In the genomic region with DNA sequence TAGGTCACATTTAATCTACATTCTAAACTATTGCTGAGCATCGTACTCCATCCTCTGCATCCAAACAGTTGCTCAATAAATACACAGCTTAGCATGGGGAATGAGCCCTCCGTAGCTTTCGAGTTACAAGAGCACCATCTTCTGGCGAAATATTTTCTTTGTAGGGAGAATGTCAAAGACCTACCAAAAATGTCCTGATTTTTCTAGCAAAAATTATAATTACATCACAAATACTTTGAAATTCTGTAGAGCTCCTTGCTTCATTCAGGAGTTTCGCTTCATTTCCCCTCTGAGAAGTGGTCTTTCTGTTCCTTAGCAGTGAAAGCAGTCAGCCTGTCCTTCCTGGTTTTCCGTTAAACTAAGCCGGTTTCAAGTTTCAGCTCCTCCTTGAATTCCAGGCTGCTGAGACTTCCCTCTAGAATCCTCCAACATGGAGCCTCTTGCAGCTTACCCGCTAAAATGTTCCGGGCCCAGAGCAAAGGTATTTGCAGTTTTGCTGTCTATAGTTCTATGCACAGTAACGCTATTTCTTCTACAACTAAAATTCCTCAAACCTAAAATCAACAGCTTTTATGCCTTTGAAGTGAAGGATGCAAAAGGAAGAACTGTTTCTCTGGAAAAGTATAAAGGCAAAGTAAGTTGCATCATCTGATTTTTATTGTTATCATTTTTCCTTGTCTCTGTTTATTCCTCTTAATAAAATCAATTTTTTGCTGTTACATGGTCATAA, we compare ENCODE assay signal across 8 cellular contexts. TPM values are rescaled to one million over a fixed set of nuclear protein-coding genes. Genes with fewer than 3 reads are reported as not detected.
DNase-seq lines count a peak whose midpoint lies in the region; ATAC-seq lines count a peak whose summit lies in the region.

Gene GPX8 (plus strand): TSS at position 409 of the 730 bp plus-strand sequence. CDS start 22 bp downstream, at position 431.

- peaks cover 35% of the 10 kb centered on the region for H3K36me3 ChIP-seq in HUES64 (ENCODE audit: insufficient read depth, low read length)
- peaks cover 4% of the 10 kb centered on the region for H3K36me3 ChIP-seq in muscle layer of colon (ENCODE audit: insufficient read depth, low read length)
- no peaks in the 10 kb centered on the region for H3K36me3 ChIP-seq in effector memory CD4-positive, alpha-beta T cell (ENCODE audit: control insufficient read depth, insufficient read depth, low read length)

- H3K4me3 ChIP-seq in HUES64 (ENCODE audit: low read length) (peak within 1 kb of the TSS; percentile 82), muscle layer of colon (ENCODE audit: low read depth in 1 of 2, low read length in 2 of 2) (peak within 1 kb of the TSS; percentile 29 to 84)
- H3K4me3 ChIP-seq in effector memory CD4-positive, alpha-beta T cell (ENCODE audit: insufficient read depth, low read depth, low read length, poor library complexity, severe bottlenecking), result no peak within 1 kb of the TSS

- H3K27me3 ChIP-seq in HUES64 (ENCODE audit: insufficient read depth, low read length) (no peaks in the 10 kb centered on the region), muscle layer of colon (ENCODE audit: control insufficient read depth in 1 of 2, insufficient read depth in 2 of 2, low read length in 2 of 2) (no peaks in the 10 kb centered on the region)
- peaks cover 10% of the 10 kb centered on the region for H3K27me3 ChIP-seq in effector memory CD4-positive, alpha-beta T cell (replicated peaks; ENCODE audit: control insufficient read depth, insufficient read depth, low read length, poor library complexity, severe bottlenecking)

- H3K9ac ChIP-seq in HUES64 (ENCODE audit: low read depth, low read length) (peak within 1 kb of the TSS; percentile 95), muscle layer of colon (ENCODE audit: low read length) (no peak within 1 kb of the TSS)

- H3K9me3 ChIP-seq in HUES64 (ENCODE audit: insufficient read depth, low read depth, low read length), result no peaks in the 10 kb centered on the region
- H3K9me3 ChIP-seq in muscle layer of colon (ENCODE audit: low read length), result no peaks in the 10 kb centered on the region
- H3K9me3 ChIP-seq in effector memory CD4-positive, alpha-beta T cell (ENCODE audit: control insufficient read depth, low read length), result no peaks in the 10 kb centered on the region

- WGBS in HUES64, result 5% methylated on average over 9 of the region's 10 CpGs

- DNase-seq in DMS 273 (lab: John Stamatoyannopoulos, UW; ENCODE audit: unreplicated experiment), result peak; percentile 84
- DNase-seq in SK-MEL-5 (ENCODE audit: low read depth, low spot score), result peak; percentile 86
- no peak for DNase-seq in effector memory CD4-positive, alpha-beta T cell
- DNase-seq in stimulated activated CD4-positive, alpha-beta T cell treated with anti-CD3 and anti-CD28 coated beads, Interleukin-4, amount 100 ng/mL, for 4 hours, result no peak
- DNase-seq in activated naive CD4-positive, alpha-beta T cell treated with Interleukin-2 at 50 U/mL for 16 hours, result no peak

- H3K4me1 ChIP-seq in HUES64 (ENCODE audit: insufficient read depth, low read length) (peaks cover 8% of the 10 kb centered on the region), muscle layer of colon (ENCODE audit: insufficient read depth, low read length) (peaks cover 4% of the 10 kb centered on the region)
- no peaks in the 10 kb centered on the region for H3K4me1 ChIP-seq in effector memory CD4-positive, alpha-beta T cell (ENCODE audit: control insufficient read depth, insufficient read depth, low read length, poor library complexity, severe bottlenecking)

- in situ Hi-C loops in SK-MEL-5 (cut with HindIII; ENCODE audit: low pct_unique_long_range_greater_than_20kb, low sequenced_read_pairs), result no loop called here

- H3K27ac ChIP-seq in HUES64 (ENCODE audit: low read depth, low read length), result peak within 1 kb of the TSS; percentile 71
- H3K27ac ChIP-seq in muscle layer of colon (ENCODE audit: low read depth, low read length), result peak within 1 kb of the TSS; percentile 21
- no peak within 1 kb of the TSS for H3K27ac ChIP-seq in effector memory CD4-positive, alpha-beta T cell (ENCODE audit: insufficient read depth, low read length, poor library complexity, severe bottlenecking)

- ATAC-seq in esophagus mucosa, result peak; percentile 70

RNA-seq across cellular contexts. Expression of gene GPX8, which starts in this region (rescaled TPM):
- polyA plus RNA-seq in HUES64 (2013, experiment 1 of 2), result 43.4 TPM
- 46.9 TPM for polyA plus RNA-seq in HUES64 (2013, experiment 2 of 2)
- total RNA-seq in SK-MEL-5 (2014; rRNA removed; shearing (Covaris generic)), result 95.2 and 96.6 TPM in 2 replicates
- polyA plus RNA-seq in SK-MEL-5 (2015; cell fraction: cytosol; rRNA removed), result 77.8 and 83.0 TPM in 2 replicates
- polyA plus RNA-seq in SK-MEL-5 (2015; cell fraction: nucleus; rRNA removed), result 34.3 and 56.9 TPM in 2 replicates
- 6.3 TPM for total RNA-seq in esophagus mucosa

Comparison
In these comparisons a context has a peak if more than half of its experiments do, and no peak if none do; other contexts are left out.
1. RNA of gene GPX8 (total RNA-seq): 95.2 to 96.6 TPM in SK-MEL-5; 6.3 TPM in esophagus mucosa (single experiment); every median in the first group is over 10 times any median in the second.
2. DNase-seq: peak in DMS 273 (single experiment) and SK-MEL-5 (single experiment); none in effector memory CD4-positive, alpha-beta T cell (0 of 3), stimulated activated CD4-positive, alpha-beta T cell treated with anti-CD3 and anti-CD28 coated beads, Interleukin-4, amount 100 ng/mL, for 4 hours (0 of 2) and activated naive CD4-positive, alpha-beta T cell treated with Interleukin-2 at 50 U/mL for 16 hours (single experiment).